8 cellular contexts compared by ENCODE assay signal in genomic region chr1:39184354-39184818, GRCh38. TPM values are rescaled to one million over a fixed set of nuclear protein-coding genes. Genes with fewer than 3 reads are reported as not detected.
A peak's percentile ranks its signal among the peaks of the same experiment; 100 is the strongest.
DNase-seq lines count a peak whose midpoint lies in the region; ATAC-seq and TF ChIP-seq lines count a peak whose summit lies in the region.

No MANE protein-coding gene starts in this region.

- H3K9me2 ChIP-seq in Karpas-422 (replicated peaks; ENCODE audit: insufficient read depth, low read length) = no peaks in the 10 kb centered on the region

- ATAC-seq in effector memory CD8-positive, alpha-beta T cell (replicated peaks) = no peak
- ATAC-seq in HG03280 (IDR thresholded peaks at IDR 0.05; ENCODE audit: unreplicated experiment) = no peak

- 98% methylated on average over 3 of the region's 3 CpGs for WGBS in prostate gland

- H3K4me1 ChIP-seq in Caco-2 (peaks cover 27% of the 10 kb centered on the region), prostate gland (replicated peaks) (no peaks in the 10 kb centered on the region), Karpas-422 (ENCODE audit: low read length) (no peaks in the 10 kb centered on the region)

- H3K9ac ChIP-seq in Karpas-422 (ENCODE audit: low read length) = no peak overlapping the region

- H4K20me1 ChIP-seq in Karpas-422 (ENCODE audit: insufficient read depth, low read depth, low read length) = no peaks in the 10 kb centered on the region

- H3K27me3 Mint-ChIP-seq in Caco-2 (ENCODE audit: insufficient read depth, unreplicated experiment) = no peaks in the 10 kb centered on the region
- H3K27me3 Mint-ChIP-seq in effector memory CD8-positive, alpha-beta T cell = no peaks in the 10 kb centered on the region

- no peaks in the 10 kb centered on the region for H3K9me3 ChIP-seq in Caco-2
- no peaks in the 10 kb centered on the region for H3K9me3 ChIP-seq in prostate gland
- H3K9me3 ChIP-seq in Karpas-422 (ENCODE audit: low read length) = no peaks in the 10 kb centered on the region

- BruUV-seq in Caco-2 (replicated peaks; lab: Mats Ljungman, UMichigan) = TSS peak; percentile 43

- H3K27ac Mint-ChIP-seq in Caco-2 (ENCODE audit: unreplicated experiment) = peak overlapping the region; percentile 86
- H3K27ac Mint-ChIP-seq in effector memory CD8-positive, alpha-beta T cell = peak overlapping the region; percentile 92 to 94

- no peaks in the 10 kb centered on the region for H3K79me2 ChIP-seq in Karpas-422 (ENCODE audit: low read length)

- intact Hi-C loops in Caco-2 (cut with micrococcal nuclease; ENCODE audit: unreplicated experiment) (no loop called here), prostate gland (cut with DNase I) (no loop called here)

- CTCF ChIA-PET in Caco-2 (lab: Charles Lee) (interaction anchor here (0.6 to 1.9 kb wide), 7 partner anchors 8 to 203 kb away, joined by 3 to 11 read pairs (median 4); partner anchors contain the start of gene MACF1), RWPE1 (lab: Yijun Ruan, JAX) (interaction anchor here (0.7 to 1.5 kb wide), 2 partner anchors 76 to 322 kb away, joined by 3 to 8 read pairs; no protein-coding TSS in a partner anchor)

- POLR2A ChIA-PET in Caco-2 (lab: Charles Lee) (interaction anchor here (0.8 kb wide), 1 partner anchor 25 kb away, joined by 6 read pairs; no protein-coding TSS in a partner anchor), RWPE1 (lab: Yijun Ruan, JAX; ENCODE audit: low non-redundant PET) (interaction anchor here (0.6 kb wide), 1 partner anchor 113 kb away, joined by 3 read pairs; no protein-coding TSS in a partner anchor)

- TF ChIP-seq POLR2A in prostate gland (IDR thresholded peaks at IDR 0.05) = no peak

- no peak overlapping the region for H2AFZ ChIP-seq in Karpas-422 (ENCODE audit: low read length)

- H3K4me3 ChIP-seq in Caco-2 (ENCODE audit: low read depth, low read length) (no peak overlapping the region), prostate gland (no peak overlapping the region), Karpas-422 (ENCODE audit: low read length) (no peak overlapping the region)

- no peak for TF ChIP-seq CTCF in Caco-2 (IDR thresholded peaks at IDR 0.05; ENCODE audit: insufficient read depth in 1 of 2, low read depth in 1 of 2, low read length in 1 of 2, severe bottlenecking in 1 of 2, unreplicated experiment in 1 of 2)
- TF ChIP-seq CTCF in RWPE1 (conservative IDR thresholded peaks at IDR 0.05; ENCODE audit: low read depth) = no peak
- no peak for TF ChIP-seq CTCF in prostate gland (IDR thresholded peaks at IDR 0.05)

- no peaks in the 10 kb centered on the region for H3K27me3 ChIP-seq in Caco-2 (replicated peaks; ENCODE audit: control insufficient read depth, insufficient read depth, low read length)
- H3K27me3 ChIP-seq in prostate gland (replicated peaks; ENCODE audit: insufficient read depth) = no peaks in the 10 kb centered on the region
- no peaks in the 10 kb centered on the region for H3K27me3 ChIP-seq in Karpas-422 (ENCODE audit: low read length)

- H3K36me3 Mint-ChIP-seq in Caco-2 (ENCODE audit: insufficient read depth, unreplicated experiment) = peaks cover 25% of the 10 kb centered on the region
- H3K36me3 Mint-ChIP-seq in effector memory CD8-positive, alpha-beta T cell (ENCODE audit: insufficient read depth) = peaks cover 11% of the 10 kb centered on the region

- H3K4me1 Mint-ChIP-seq in Caco-2 (ENCODE audit: low read depth, unreplicated experiment) = peaks cover 23% of the 10 kb centered on the region
- peaks cover 13 to 16% of the 10 kb centered on the region in 2 donors for H3K4me1 Mint-ChIP-seq in effector memory CD8-positive, alpha-beta T cell (ENCODE audit: low read depth in 2 of 2)

- DNase-seq in Caco-2 (no peak), RWPE1 (ENCODE audit: low spot score) (no peak), prostate gland (ENCODE audit: low spot score) (no peak), Karpas-422 (no peak), NCI-H1092 (lab: John Stamatoyannopoulos, UW) (no peak)
- no peak for DNase-seq in effector memory CD8-positive, alpha-beta T cell
- no peak for DNase-seq in stimulated activated CD4-positive, alpha-beta T cell treated with anti-CD3 and anti-CD28 coated beads, Interleukin-15, amount 100 ng/mL, for 24 hours

- no peak overlapping the region for H3K4me2 ChIP-seq in Karpas-422 (ENCODE audit: low read depth, low read length, poor library complexity, severe bottlenecking)

- H3K27ac ChIP-seq in RWPE1 (peak overlapping the region; percentile 85), prostate gland (peak overlapping the region; percentile 37), Karpas-422 (ENCODE audit: low read length) (no peak overlapping the region)

- peak overlapping the region; percentile 30 for H3K4me3 Mint-ChIP-seq in Caco-2 (ENCODE audit: unreplicated experiment)
- H3K4me3 Mint-ChIP-seq in effector memory CD8-positive, alpha-beta T cell = no peak overlapping the region

- no peaks in the 10 kb centered on the region for H3K9me3 Mint-ChIP-seq in Caco-2 (ENCODE audit: unreplicated experiment)
- no peaks in the 10 kb centered on the region for H3K9me3 Mint-ChIP-seq in effector memory CD8-positive, alpha-beta T cell

- H3K36me3 ChIP-seq in Caco-2 (ENCODE audit: control insufficient read depth, insufficient read depth, low read length) (no peaks in the 10 kb centered on the region), prostate gland (no peaks in the 10 kb centered on the region), Karpas-422 (ENCODE audit: insufficient read depth, low read length) (no peaks in the 10 kb centered on the region)

RNA-seq across cellular contexts. Expression of gene MACF1, which starts 20.1 kb away (rescaled TPM):
- 104 and 114 TPM in 2 replicates for total RNA-seq in Caco-2 (2022)
- 100 to 1,000 TPM; 154 to 355 TPM for total RNA-seq in prostate gland
- 4.9 and 6.2 TPM in 2 replicates for total RNA-seq in Karpas-422 (2014; rRNA removed; shearing (Covaris generic); ENCODE audit: low replicate concordance)

Comparison
In these comparisons a context has a peak if more than half of its experiments do, and no peak if none do; other contexts are left out.
1. RNA of gene MACF1, which starts 20.1 kb away (total RNA-seq): 154 to 355 TPM in prostate gland and 104 to 114 TPM in Caco-2; 4.9 to 6.2 TPM in Karpas-422; every median in the first group is over 10 times any median in the second.